ENCODE assay signal across 33 cellular contexts in genomic region chr1:118947003-118947765, GRCh38. TPM values are rescaled to one million over a fixed set of nuclear protein-coding genes. Genes with fewer than 3 reads are reported as not detected.
DNase-seq lines count a peak whose midpoint lies in the region; ATAC-seq, FAIRE-seq and TF ChIP-seq lines count a peak whose summit lies in the region.
"Had no signal": no experiment of that assay in that cellular context is flagged by ENCODE, and none has a peak within 500 bp of the region (broad histone marks: within the 10 kb centered on the region; RNA-seq: fewer than 3 reads in every experiment).

No MANE protein-coding gene starts in this region.

- no peak for TF ChIP-seq EP300 in K562 (IDR thresholded peaks at IDR 0.05; ENCODE audit: low read length)

- H3K9ac ChIP-seq in K562 (ENCODE audit: insufficient read depth in 1 of 2, low read depth in 2 of 2, low read length in 2 of 2) (no peak overlapping the region), skeletal muscle tissue (ENCODE audit: low read depth in 1 of 3, low read length in 3 of 3) (peak overlapping the region in 1 of 3 donors; percentile 30)

- no peaks in the 10 kb centered on the region for H3K79me2 ChIP-seq in K562 (ENCODE audit: control insufficient read depth, insufficient read depth, low read length)

- TF ChIP-seq CTCF in K562 (IDR thresholded peaks at IDR 0.05 in 2 of 3, conservative IDR thresholded peaks at IDR 0.05 in 1 of 3; ENCODE audit: insufficient read depth in 2 of 3, low read depth in 1 of 3, low read length in 3 of 3): no peak
- TF ChIP-seq CTCF in foreskin fibroblast (IDR thresholded peaks at IDR 0.05; ENCODE audit: low read depth, low read length): no peak

- H3K4me1 ChIP-seq in K562 (replicated peaks in 1 of 2; ENCODE audit: control insufficient read depth in 2 of 2, insufficient read depth in 2 of 2, low read length in 2 of 2) (no peaks in the 10 kb centered on the region; a peak in 1 of 5 replicates), skeletal muscle tissue (ENCODE audit: control insufficient read depth in 3 of 3, insufficient read depth in 3 of 3, low read length in 3 of 3) (peaks cover 73 to 82% (median 78%) of the 10 kb centered on the region in 3 donors)
- H3K4me1 ChIP-seq: upper lobe of right lung had no signal

- peaks cover 0 to 21% of the 10 kb centered on the region in 2 donors for H3K9me3 Mint-ChIP-seq in stimulated activated naive CD8-positive, alpha-beta T cell treated with anti-CD3 and anti-CD28 coated beads, Interleukin-15, amount 100 ng/mL, for 72 hours
- H3K9me3 Mint-ChIP-seq: activated B cell treated with CpG ODN at 0.5 μM for 24 hours, nephron had no signal

- DNase-seq in HCEC 1CT (peak; percentile 68), K562 (ENCODE audit: extremely low read depth in 1 of 4, low spot score in 3 of 4) (no peak), foreskin fibroblast (peak; percentile 75 to 78), DMS 273 (lab: John Stamatoyannopoulos, UW; ENCODE audit: unreplicated experiment) (no peak), DMS79 treated with DMSO at 0.1 percent for 48 hours (lab: John Stamatoyannopoulos, UW) (no peak)
- DNase-seq in stimulated activated naive CD8-positive, alpha-beta T cell treated with anti-CD3 and anti-CD28 coated beads, Interleukin-15, amount 100 ng/mL, for 72 hours: no peak
- DNase-seq: activated B cell treated with CpG ODN at 0.5 μM for 24 hours; activated CD4-positive, alpha-beta T cell treated with anti-CD3 and anti-CD28 coated beads, Interleukin-2, amount 50 U/mL, for 1 hour; activated effector memory CD4-positive, alpha-beta T cell treated with Interleukin-2 at 50 U/mL for 16 hours; activated T-cell treated with anti-CD3 and anti-CD28 coated beads, Interleukin-2, amount 50 U/mL, for 1 hour; aorta; caudate nucleus; CD4-positive, CD25-positive, alpha-beta regulatory T cell; cortex of kidney; effector memory CD8-positive, alpha-beta T cell; hippocampal formation; mucosa of descending colon; NCI-H1092 treated with DMSO at 0.1 percent for 48 hours; NCI-H1694 treated with DMSO at 0.1 percent for 48 hours; NCI-H446 treated with DMSO at 0.1 percent for 48 hours; NCI-H774; stimulated activated naive B cell treated with anti-CD40 and anti-IgM and Interleukin-4, amounts not matched to agents 10 μg/mL and 1 μg/mL and 100 μg/mL, for 72 hours; T-cell; upper lobe of right lung had no signal

- H3K27ac Mint-ChIP-seq in stimulated activated naive CD8-positive, alpha-beta T cell treated with anti-CD3 and anti-CD28 coated beads, Interleukin-15, amount 100 ng/mL, for 72 hours: no peak overlapping the region
- H3K27ac Mint-ChIP-seq: activated B cell treated with CpG ODN at 0.5 μM for 24 hours; activated naive CD8-positive, alpha-beta T cell; CD4-positive, CD25-positive, alpha-beta regulatory T cell; effector memory CD8-positive, alpha-beta T cell; IgD-negative memory B cell; nephron; stimulated activated naive B cell treated with anti-CD40 and anti-IgM and Interleukin-4, amounts not matched to agents 10 μg/mL and 1 μg/mL and 100 μg/mL, for 72 hours; T-cell had no signal

- POLR2A ChIA-PET in K562 (lab: Yijun Ruan, JAX): no interaction called here

- 20% methylated on average over 3 of the region's 3 CpGs for WGBS in K562 (ENCODE audit: insufficient coverage, low coverage, missing lambda C conversion rate)

- H3K4me1 Mint-ChIP-seq in stimulated activated naive CD8-positive, alpha-beta T cell treated with anti-CD3 and anti-CD28 coated beads, Interleukin-15, amount 100 ng/mL, for 72 hours: no peaks in the 10 kb centered on the region
- H3K4me1 Mint-ChIP-seq: activated B cell treated with CpG ODN at 0.5 μM for 24 hours; CD4-positive, CD25-positive, alpha-beta regulatory T cell; IgD-negative memory B cell; T-cell had no signal

- no peak overlapping the region for H3K4me2 ChIP-seq in K562 (ENCODE audit: insufficient read depth, low read length)

- no peaks in the 10 kb centered on the region for H3K9me1 ChIP-seq in K562 (ENCODE audit: control insufficient read depth, insufficient read depth, low read length)

- H3K9me3 ChIP-seq in K562 (replicated peaks; ENCODE audit: control insufficient read depth, insufficient read depth, low read depth, low read length) (no peaks in the 10 kb centered on the region), skeletal muscle tissue (ENCODE audit: control insufficient read depth in 3 of 3, low read length in 3 of 3) (no peaks in the 10 kb centered on the region)
- H3K9me3 ChIP-seq: mucosa of descending colon, suprapubic skin, upper lobe of right lung had no signal

- no peak for TF ChIP-seq POLR2A in K562 (conservative IDR thresholded peaks at IDR 0.05)

- intact Hi-C loops in K562 (cut with micrococcal nuclease): loop anchor here (5.0 kb wide), 1 partner anchor 50 kb away; no protein-coding TSS in a partner anchor

- no peaks in the 10 kb centered on the region for H3K27me3 ChIP-seq in K562 (ENCODE audit: control insufficient read depth in 2 of 2, insufficient read depth in 2 of 2, low read length in 2 of 2)
- no peaks in the 10 kb centered on the region for H3K27me3 ChIP-seq in skeletal muscle tissue (ENCODE audit: control insufficient read depth in 3 of 3, insufficient read depth in 3 of 3, low read length in 3 of 3)
- H3K27me3 ChIP-seq: suprapubic skin, upper lobe of right lung had no signal

- H4K20me1 ChIP-seq in K562 (replicated peaks; ENCODE audit: control insufficient read depth, insufficient read depth, low read length): no peaks in the 10 kb centered on the region

- no peak overlapping the region for H3K4me3 ChIP-seq in K562
- H3K4me3 ChIP-seq in foreskin fibroblast (ENCODE audit: low read depth in 1 of 2, low read length in 2 of 2): no peak overlapping the region
- H3K4me3 ChIP-seq in skeletal muscle tissue (ENCODE audit: low read length in 3 of 3): no peak overlapping the region
- H3K4me3 ChIP-seq: GM12878, lung, mucosa of descending colon, skin epidermis, suprapubic skin, upper lobe of right lung had no signal

- peaks cover 9% of the 10 kb centered on the region for H3K27me3 Mint-ChIP-seq in stimulated activated naive CD8-positive, alpha-beta T cell treated with anti-CD3 and anti-CD28 coated beads, Interleukin-15, amount 100 ng/mL, for 72 hours
- H3K27me3 Mint-ChIP-seq: activated B cell treated with CpG ODN at 0.5 μM for 24 hours; CD4-positive, CD25-positive, alpha-beta regulatory T cell; IgD-negative memory B cell had no signal

- no peak overlapping the region for H3K4me3 Mint-ChIP-seq in stimulated activated naive CD8-positive, alpha-beta T cell treated with anti-CD3 and anti-CD28 coated beads, Interleukin-15, amount 100 ng/mL, for 72 hours
- H3K4me3 Mint-ChIP-seq: activated B cell treated with CpG ODN at 0.5 μM for 24 hours; activated naive CD8-positive, alpha-beta T cell; CD4-positive, CD25-positive, alpha-beta regulatory T cell; effector memory CD8-positive, alpha-beta T cell; IgD-negative memory B cell; nephron; stimulated activated naive B cell treated with anti-CD40 and anti-IgM and Interleukin-4, amounts not matched to agents 10 μg/mL and 1 μg/mL and 100 μg/mL, for 72 hours; T-cell had no signal

- no peak for FAIRE-seq in K562 (lab: Jason Lieb, UNC)
- FAIRE-seq: GM12878 had no signal

- no peak overlapping the region for H2AFZ ChIP-seq in K562 (ENCODE audit: low read depth, low read length)

- H3K27ac ChIP-seq in K562 (ENCODE audit: extremely low read depth, low read depth, low read length) (no peak overlapping the region), skeletal muscle tissue (ENCODE audit: low read depth, low read length) (peak overlapping the region; percentile 3)
- H3K27ac ChIP-seq: skin epidermis, suprapubic skin, upper lobe of right lung had no signal

- H3K36me3 ChIP-seq in K562 (ENCODE audit: control insufficient read depth, insufficient read depth, low read length) (no peaks in the 10 kb centered on the region), skeletal muscle tissue (ENCODE audit: control insufficient read depth in 3 of 3, insufficient read depth in 3 of 3, low read length in 3 of 3) (no peaks in the 10 kb centered on the region)
- H3K36me3 ChIP-seq: suprapubic skin, upper lobe of right lung had no signal

- TF ChIP-seq RAD21 in K562 (CRISPR knock-in tag; conservative IDR thresholded peaks at IDR 0.05 in 1 of 2, IDR thresholded peaks at IDR 0.05 in 1 of 2): no peak

- no peak for ATAC-seq in K562
- ATAC-seq in stimulated activated naive CD8-positive, alpha-beta T cell treated with anti-CD3 and anti-CD28 coated beads, Interleukin-15, amount 100 ng/mL, for 72 hours: no peak
- ATAC-seq: effector memory CD8-positive, alpha-beta T cell; GM12878; mucosa of descending colon; stimulated activated naive B cell treated with anti-CD40 and anti-IgM and Interleukin-4, amounts not matched to agents 10 μg/mL and 1 μg/mL and 100 μg/mL, for 72 hours; T-cell; upper lobe of right lung had no signal

- CTCF ChIA-PET in K562 (lab: Yijun Ruan, JAX; ENCODE audit: low intra/inter-chr PET ratio): no interaction called here

- in situ Hi-C loops in K562 (cut with MboI): no loop called here

- no TSS peak for BruUV-seq in K562 (replicated peaks; lab: Mats Ljungman, UMichigan)

TF ChIP-seq in K562, 482 proteins besides CTCF, POLR2A, EP300 and RAD21 (continues in another document):
- no peak for TF ChIP-seq CBX5 (IDR thresholded peaks at IDR 0.05; ENCODE audit: borderline replicate concordance, low read depth)
- 0 out of 2 replicates have a peak, but pooled peaks have one; percentile 38 for TF ChIP-seq ZNF165 (CRISPR knock-in tag; IDR thresholded peaks at IDR 0.05; ENCODE audit: borderline replicate concordance)

RNA-seq across cellular contexts. Expression of gene TBX15, which starts 41.0 kb away (rescaled TPM):
- total RNA-seq in K562 (2011; cell fraction: chromatin; rRNA removed; ENCODE audit: low replicate concordance): 0.28 and 0.95 TPM in 2 replicates
- total RNA-seq in K562 (2011; cell fraction: nucleolus; rRNA removed): 0.33 and 0.66 TPM in 2 replicates
- 0.31 and 0.73 TPM in 2 replicates for total RNA-seq in K562 (2011; cell fraction: nucleoplasm; rRNA removed)
- total RNA-seq in K562 (2014; rRNA removed): 2.4 and 2.6 TPM in 2 replicates
- 1.9 and 2.1 TPM in 2 replicates for total RNA-seq in K562 (2014; rRNA removed; fragmentation: Illumina TruSeq; extraction: Trizol)
- total RNA-seq in K562 (2015; rRNA removed; fragmentation: Illumina TruSeq; extraction: Trizol): 1.7 and 2.1 TPM in 2 replicates
- 2.6 and 2.7 TPM in 2 replicates for total RNA-seq in K562 (2021)
- polyA plus RNA-seq in K562 (2011; rRNA removed): 0.03 TPM in 1 of 2 replicates, not detected in the other
- polyA plus RNA-seq in K562 (2011; cell fraction: cytosol; rRNA removed): 0.03 TPM in 2 replicates
- 0.06 and 0.07 TPM in 2 replicates for polyA plus RNA-seq in K562 (2011; cell fraction: nucleus; rRNA removed)
- 2.2 and 10.1 TPM in 2 replicates for polyA plus RNA-seq in K562 (2012)
- polyA plus RNA-seq in K562 (2014; fragmentation: Illumina TruSeq; extraction: Trizol): 2.4 and 3.0 TPM in 2 replicates
- 1 to 10 TPM; 1.7 to 3.4 TPM for polyA plus RNA-seq in K562 (2014; fragmentation: Nextera tagmentation; extraction: Ambion mirVana)
- polyA plus RNA-seq in K562 (2014; rRNA removed): 2.1 and 2.3 TPM in 2 replicates
- polyA minus RNA-seq in K562 (2011; rRNA and poly(A)+ RNA removed): 0.04 and 0.06 TPM in 2 replicates
- not detected in 2 replicates for polyA minus RNA-seq in K562 (2011; cell fraction: cytosol; rRNA and poly(A)+ RNA removed)
- polyA minus RNA-seq in K562 (2011; cell fraction: nucleus; rRNA and poly(A)+ RNA removed): not detected in 2 replicates
- 49.6 TPM for total RNA-seq in skeletal muscle tissue
- total RNA-seq: CD4-positive, CD25-positive, alpha-beta regulatory T cell; epithelial cell of proximal tubule; mucosa of descending colon had no signal
- polyA plus RNA-seq: CD4-positive, CD25-positive, alpha-beta regulatory T cell; IgD-negative memory B cell had no signal

Comparison
In these comparisons a context has a peak if more than half of its experiments do, and no peak if none do; other contexts are left out.
1. DNase-seq: peak in HCEC 1CT (single experiment) and foreskin fibroblast (2 of 2); none in K562 (0 of 4), DMS 273 (single experiment), DMS79 treated with DMSO at 0.1 percent for 48 hours (single experiment) and stimulated activated naive CD8-positive, alpha-beta T cell treated with anti-CD3 and anti-CD28 coated beads, Interleukin-15, amount 100 ng/mL, for 72 hours (0 of 2).
2. RNA of gene TBX15, which starts 41.0 kb away (total RNA-seq): 49.6 TPM in skeletal muscle tissue (single experiment); 0.28 to 2.7 TPM in K562; every median in the first group is over 10 times any median in the second.